ENCODE assay signal across 8 cellular contexts in genomic region chr4:184514121-184514988, GRCh38. TPM values are rescaled to one million over a fixed set of nuclear protein-coding genes. Genes with fewer than 3 reads are reported as not detected.
DNase-seq lines count a peak whose midpoint lies in the region; ATAC-seq and TF ChIP-seq lines count a peak whose summit lies in the region.

No MANE protein-coding gene starts in this region.

- no peak overlapping the region for H3K4me3 Mint-ChIP-seq in type B pancreatic cell

- H3K9me3 ChIP-seq in adipocyte (ENCODE audit: control insufficient read depth, low read length), result no peaks in the 10 kb centered on the region

- H3K27me3 ChIP-seq in adipocyte (replicated peaks; ENCODE audit: control insufficient read depth, insufficient read depth, low read length), result no peaks in the 10 kb centered on the region

- DNase-seq in HFF-Myc (ENCODE audit: extremely low read depth, low read depth), result peak; percentile 31
- peak; percentile 9 for DNase-seq in NCI-H460 (ENCODE audit: extremely low read depth, low read depth)
- DNase-seq in adipocyte (ENCODE audit: low read depth), result peak; percentile 85
- DNase-seq in inferior parietal cortex (ENCODE audit: extremely low spot score), result peak; percentile 76
- DNase-seq in stimulated activated CD4-positive, alpha-beta T cell treated with anti-CD3 and anti-CD28 coated beads, Interleukin-12 subunit alpha, Interleukin-12 subunit beta, amount 100 ng/mL, for 4 hours, result peak; percentile 52
- DNase-seq in type B pancreatic cell (ENCODE audit: extremely low spot score, unreplicated experiment), result no peak
- DNase-seq in NCI-H526 treated with DMSO at 0.1 percent for 48 hours (lab: John Stamatoyannopoulos, UW), result no peak

- ATAC-seq in GM18498 (IDR thresholded peaks at IDR 0.05; ENCODE audit: unreplicated experiment), result peak; percentile 94

- peaks cover 13% of the 10 kb centered on the region for H3K9me3 Mint-ChIP-seq in type B pancreatic cell

- no peak overlapping the region for H3K4me3 ChIP-seq in HFF-Myc (replicated peaks; ENCODE audit: low read depth, low read length)
- H3K4me3 ChIP-seq in adipocyte (ENCODE audit: low read length), result peak overlapping the region; percentile 69

- no peak overlapping the region for H3K27ac Mint-ChIP-seq in type B pancreatic cell

- H3K36me3 Mint-ChIP-seq in type B pancreatic cell, result no peaks in the 10 kb centered on the region

- no peaks in the 10 kb centered on the region for H3K36me3 ChIP-seq in adipocyte (ENCODE audit: control insufficient read depth, insufficient read depth, low read length, severe bottlenecking)

- peaks cover 21% of the 10 kb centered on the region for H3K4me1 ChIP-seq in adipocyte (ENCODE audit: control insufficient read depth, insufficient read depth, low read length)

- H3K4me1 Mint-ChIP-seq in type B pancreatic cell (ENCODE audit: unreplicated experiment), result no peaks in the 10 kb centered on the region

- TF ChIP-seq CTCF in HFF-Myc (IDR thresholded peaks at IDR 0.05; ENCODE audit: low read depth, low read length, missing control alignments) (no peak), type B pancreatic cell (conservative IDR thresholded peaks at IDR 0.05) (no peak)

- H3K9ac ChIP-seq in adipocyte (ENCODE audit: low read length), result peak overlapping the region; percentile 32

- H3K27me3 Mint-ChIP-seq in type B pancreatic cell, result peaks cover 8% of the 10 kb centered on the region

RNA-seq across cellular contexts. Expression of gene IRF2, which starts 40.0 kb away (rescaled TPM):
- total RNA-seq in NCI-H460 (2014; rRNA removed; shearing (Covaris generic)), result 22.6 and 27.2 TPM in 2 replicates
- polyA plus RNA-seq in NCI-H460 (2014; cell fraction: nucleus; rRNA removed), result 6.6 and 7.7 TPM in 2 replicates
- total RNA-seq in type B pancreatic cell (ENCODE audit: low replicate concordance), result 19.7 and 23.6 TPM in 2 replicates

Comparison
In these comparisons a context has a peak if more than half of its experiments do, and no peak if none do; other contexts are left out.
1. DNase-seq: peak in HFF-Myc (single experiment), NCI-H460 (single experiment), adipocyte (single experiment), inferior parietal cortex (single experiment) and stimulated activated CD4-positive, alpha-beta T cell treated with anti-CD3 and anti-CD28 coated beads, Interleukin-12 subunit alpha, Interleukin-12 subunit beta, amount 100 ng/mL, for 4 hours (single experiment); none in type B pancreatic cell (single experiment) and NCI-H526 treated with DMSO at 0.1 percent for 48 hours (single experiment).